Comparison of ENCODE assay signal across 1 cellular context in genomic region chr4:139255581-139255980, GRCh38. TPM values are rescaled to one million over a fixed set of nuclear protein-coding genes. Genes with fewer than 3 reads are reported as not detected.
"Had no signal": no experiment of that assay in that cellular context is flagged by ENCODE, and none has a peak within 500 bp of the region (broad histone marks: within the 10 kb centered on the region; RNA-seq: fewer than 3 reads in every experiment).

No MANE protein-coding gene starts in this region.

RNA-seq across cellular contexts. Expression of gene MGARP, which starts 24.4 kb away (rescaled TPM):
- total RNA-seq: HT1080 had no signal
